ENCODE assay signal across 8 cellular contexts in genomic region chr2:232611559-232612218, GRCh38. TPM values are rescaled to one million over a fixed set of nuclear protein-coding genes. Genes with fewer than 3 reads are reported as not detected.
DNase-seq lines count a peak whose midpoint lies in the region; ATAC-seq, FAIRE-seq and TF ChIP-seq lines count a peak whose summit lies in the region.

No MANE protein-coding gene starts in this region.

- no peak overlapping the region for H2BK12ac ChIP-seq in trophoblast cell (ENCODE audit: low read length)

- no peaks in the 10 kb centered on the region for H3K36me3 ChIP-seq in trophoblast cell (ENCODE audit: control insufficient read depth in 1 of 2, insufficient read depth in 2 of 2, low read length in 2 of 2)
- H3K36me3 ChIP-seq in upper lobe of right lung, result no peaks in the 10 kb centered on the region

- no peaks in the 10 kb centered on the region for H3K79me1 ChIP-seq in trophoblast cell (ENCODE audit: low read length)

- no peak overlapping the region for H2BK120ac ChIP-seq in trophoblast cell (ENCODE audit: insufficient read depth, low read length, poor library complexity)

- H3K27ac ChIP-seq in A549, result peak overlapping the region in 1 of 2 experiments; percentile 22; a peak in 1 of 6 replicates
- no peak overlapping the region for H3K27ac ChIP-seq in trophoblast cell (ENCODE audit: low read depth, low read length)
- no peak overlapping the region for H3K27ac ChIP-seq in upper lobe of right lung

- no peaks in the 10 kb centered on the region for H3K27me3 ChIP-seq in trophoblast cell (ENCODE audit: insufficient read depth, low read length)
- H3K27me3 ChIP-seq in upper lobe of right lung, result no peaks in the 10 kb centered on the region

- no peak overlapping the region for H3K4me3 ChIP-seq in A549
- no peak overlapping the region for H3K4me3 ChIP-seq in fibroblast of villous mesenchyme (ENCODE audit: low read depth, low read length)
- H3K4me3 ChIP-seq in trophoblast cell (ENCODE audit: low read depth, low read length), result no peak overlapping the region
- no peak overlapping the region for H3K4me3 ChIP-seq in upper lobe of right lung

- POLR2A ChIA-PET in A549 (lab: Yijun Ruan, JAX), result no interaction called here

- ATAC-seq in A549 (peak; percentile 64 to 85), upper lobe of right lung (peak; percentile 89), HG02981 (IDR thresholded peaks at IDR 0.05; ENCODE audit: unreplicated experiment) (no peak)

- no peak overlapping the region for H3K18ac ChIP-seq in trophoblast cell (ENCODE audit: low read length)

- FAIRE-seq in A549 (lab: Jason Lieb, UNC) (no peak), GM12891 (lab: Jason Lieb, UNC) (peak; percentile 67)

- H4K91ac ChIP-seq in trophoblast cell (ENCODE audit: low read depth, low read length), result no peak overlapping the region

- TF ChIP-seq POLR2A in A549 (IDR thresholded peaks at IDR 0.05; ENCODE audit: low read length), result no peak
- TF ChIP-seq POLR2A in GM12891 (IDR thresholded peaks at IDR 0.05; ENCODE audit: low read depth, low read length), result no peak

- H2AK5ac ChIP-seq in trophoblast cell (ENCODE audit: low read length), result no peak overlapping the region

- H4K12ac ChIP-seq in trophoblast cell (ENCODE audit: low read depth, low read length), result no peak overlapping the region

- intact Hi-C loops in upper lobe of right lung (cut with DNase I), result no loop called here

- no peak overlapping the region for H2AFZ ChIP-seq in trophoblast cell (ENCODE audit: insufficient read depth, low read length, poor library complexity)

- H3K4me1 ChIP-seq in A549, result 0 out of 3 replicates have a peak, but pooled peaks cover 2% of the 10 kb centered on the region
- H3K4me1 ChIP-seq in trophoblast cell (ENCODE audit: control insufficient read depth in 1 of 2, insufficient read depth in 2 of 2, low read length in 2 of 2), result peaks cover 3 to 4% of the 10 kb centered on the region in 2 experiments
- no peaks in the 10 kb centered on the region for H3K4me1 ChIP-seq in upper lobe of right lung

- no peak overlapping the region for H2BK5ac ChIP-seq in trophoblast cell (ENCODE audit: low read depth, low read length, poor library complexity)

- H3K4ac ChIP-seq in trophoblast cell (ENCODE audit: low read depth, low read length), result no peak overlapping the region

- no peak overlapping the region for H3K23ac ChIP-seq in trophoblast cell (ENCODE audit: low read length)

- WGBS in A549 (ENCODE audit: missing lambda C conversion rate), result 35% methylated on average over 6 of the region's 9 CpGs
- no CpG with 5 or more reads among the region's 9 CpGs for WGBS in trophoblast cell (ENCODE audit: extremely low coverage, insufficient coverage, insufficient read length)

- no peak overlapping the region for H4K8ac ChIP-seq in trophoblast cell (ENCODE audit: low read depth, low read length)

- TF ChIP-seq CTCF in A549 (IDR thresholded peaks at IDR 0.05) (peak; percentile 73), fibroblast of villous mesenchyme (IDR thresholded peaks at IDR 0.05; ENCODE audit: insufficient read depth, low read depth, low read length) (peak; percentile 89), upper lobe of right lung (IDR thresholded peaks at IDR 0.05) (peak; percentile 83)

- no peak for TF ChIP-seq EP300 in A549 (IDR thresholded peaks at IDR 0.05)

- H3K9me3 ChIP-seq in A549, result no peaks in the 10 kb centered on the region
- H3K9me3 ChIP-seq in trophoblast cell (ENCODE audit: insufficient read depth, low read depth, low read length), result no peaks in the 10 kb centered on the region
- H3K9me3 ChIP-seq in upper lobe of right lung, result no peaks in the 10 kb centered on the region

- peak; percentile 52 to 73 for DNase-seq in A549 (ENCODE audit: low read depth in 1 of 2, low spot score in 1 of 2)
- peak; percentile 52 for DNase-seq in GM12891 (ENCODE audit: insufficient read length, low spot score)
- peak; percentile 36 for DNase-seq in RPMI8226
- peak; percentile 52 for DNase-seq in activated T-helper 9 cell treated with anti-CD3 and anti-CD28 coated beads, Interleukin-2, amount 50 U/mL, for 16 hours (ENCODE audit: low read depth)
- peak; percentile 45 for DNase-seq in fibroblast of villous mesenchyme (ENCODE audit: low read depth)
- DNase-seq in trophoblast cell, result peak; percentile 69 to 79
- DNase-seq in upper lobe of right lung, result peak; percentile 82

- no peak overlapping the region for H3K9ac ChIP-seq in trophoblast cell (ENCODE audit: low read length)

- H3K4me2 ChIP-seq in A549 (no peak overlapping the region), trophoblast cell (ENCODE audit: low read length) (no peak overlapping the region)

- TF ChIP-seq RAD21 in A549 (conservative IDR thresholded peaks at IDR 0.05 in 1 of 2, IDR thresholded peaks at IDR 0.05 in 1 of 2), result peak; percentile 46 to 56; a peak in 4 of 5 replicates

- no peak overlapping the region for H3K14ac ChIP-seq in trophoblast cell (ENCODE audit: low read length)

- CTCF ChIA-PET in A549 (lab: Yijun Ruan, JAX), result interaction anchor here (0.5 to 3.4 kb wide), 11 partner anchors 13 to 112 kb away, joined by 3 to 21 read pairs (median 3); no protein-coding TSS in a partner anchor

- H3K79me2 ChIP-seq in trophoblast cell (ENCODE audit: control insufficient read depth, insufficient read depth, low read length, poor library complexity), result no peaks in the 10 kb centered on the region

TF ChIP-seq in A549, 52 proteins besides CTCF, POLR2A, EP300 and RAD21:
- TF ChIP-seq HOXB13 (CRISPR knock-in tag; IDR thresholded peaks at IDR 0.05; ENCODE audit: low read depth), result no peak
- TF ChIP-seq PBX3 (IDR thresholded peaks at IDR 0.05), result no peak
- peak; percentile 50 for TF ChIP-seq SMC3 (IDR thresholded peaks at IDR 0.05)
- no peak for TF ChIP-seq RNF2 (IDR thresholded peaks at IDR 0.05; ENCODE audit: borderline replicate concordance, low read depth)
- TF ChIP-seq MAX (IDR thresholded peaks at IDR 0.05), result no peak
- TF ChIP-seq FOSL2 (IDR thresholded peaks at IDR 0.05), result no peak
- TF ChIP-seq FOSL2 (CRISPR knock-in tag; IDR thresholded peaks at IDR 0.05), result no peak
- TF ChIP-seq NFE2L2 (conservative IDR thresholded peaks at IDR 0.05; ENCODE audit: low read length), result no peak

TF ChIP-seq in GM12891, 5 proteins besides CTCF, POLR2A, EP300 and RAD21:
- TF ChIP-seq POLR2AphosphoS5 (IDR thresholded peaks at IDR 0.05; ENCODE audit: low read depth, low read length) (no peak), SPI1 (IDR thresholded peaks at IDR 0.05; ENCODE audit: low read depth, low read length) (no peak), PAX5 (IDR thresholded peaks at IDR 0.05; ENCODE audit: insufficient read depth, low read length, severe bottlenecking) (no peak), POU2F2 (IDR thresholded peaks at IDR 0.05; ENCODE audit: low read depth, low read length) (no peak), TAF1 (IDR thresholded peaks at IDR 0.05; ENCODE audit: low read depth, low read length) (no peak)

RNA-seq across cellular contexts. Expression of gene EFHD1, which starts 21.7 kb away (rescaled TPM):
- 2.3 and 2.6 TPM in 2 replicates for polyA plus RNA-seq in A549 (2011; rRNA removed)
- polyA plus RNA-seq in A549 (2012; cell fraction: cytosol; rRNA removed), result 1.6 TPM in 2 replicates
- 0.73 and 1.7 TPM in 2 replicates for polyA plus RNA-seq in A549 (2012; cell fraction: nucleus; rRNA removed)
- 1.3 to 1.5 TPM (median 1.4 TPM) in 3 replicates for polyA plus RNA-seq in A549 (2017; fragmentation: RNase III; extraction: RNeasy Plus Mini Kit Qiagen cat#74134 plus additional on column Dnase treatment)
- polyA minus RNA-seq in A549 (2011; rRNA and poly(A)+ RNA removed), result 1.2 and 2.1 TPM in 2 replicates
- polyA plus RNA-seq in GM12891 (2012; ENCODE audit: low read depth, missing spikeins), result not detected
- total RNA-seq in fibroblast of villous mesenchyme, result 1.7 and 2.3 TPM in 2 replicates
- 69.8 and 75.6 TPM in 2 replicates for polyA plus RNA-seq in trophoblast cell (2013)
- total RNA-seq in upper lobe of right lung, result 10.7 TPM
